In the genomic region with DNA sequence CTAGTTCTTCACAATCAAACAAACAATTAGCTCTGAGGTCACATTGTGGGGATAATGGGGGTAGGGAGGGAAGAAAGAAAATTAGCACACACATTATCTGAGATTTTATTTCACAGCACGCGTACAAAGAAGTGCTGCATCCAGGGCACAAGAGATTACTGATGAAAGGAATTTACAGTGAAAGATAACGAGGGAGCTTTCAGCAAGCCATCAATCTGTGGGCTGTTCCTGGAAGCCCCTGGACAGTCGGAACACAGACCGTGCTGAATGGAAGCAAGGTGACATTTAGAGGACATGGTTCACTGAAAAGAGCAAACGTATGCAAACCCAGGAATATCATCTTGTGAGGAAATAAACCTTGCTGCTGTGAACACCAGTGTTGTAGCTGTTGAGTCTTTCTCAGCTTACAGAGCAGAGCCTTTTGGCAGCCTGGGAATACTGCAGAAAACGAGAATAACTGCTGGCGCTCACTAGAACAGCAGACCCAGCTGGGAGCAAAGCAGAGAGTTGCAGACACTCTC, we compare ENCODE assay signal across 11 cellular contexts.
DNase-seq lines count a peak whose midpoint lies in the region; ATAC-seq, FAIRE-seq and TF ChIP-seq lines count a peak whose summit lies in the region.
"Had no signal": no experiment of that assay in that cellular context is flagged by ENCODE, and none has a peak within 500 bp of the region (broad histone marks: within the 10 kb centered on the region; RNA-seq: fewer than 3 reads in every experiment).

No MANE protein-coding gene starts in this region.

- no peaks in the 10 kb centered on the region for H3F3A ChIP-seq in Loucy (ENCODE audit: low read depth)

- H3K4me2 ChIP-seq in A549 (peak overlapping the region; percentile 40; the same call in 2 of the 3 replicates), Loucy (ENCODE audit: low read depth, low read length, poor library complexity, severe bottlenecking) (no peak overlapping the region)

- WGBS in A549 (ENCODE audit: missing lambda C conversion rate) = 89% methylated on average over 8 of the region's 8 CpGs

- H3K79me2 ChIP-seq in Loucy (ENCODE audit: insufficient read depth, low read length) = no peaks in the 10 kb centered on the region

- TF ChIP-seq CTCF in A549 (IDR thresholded peaks at IDR 0.05) = no peak
- no peak for TF ChIP-seq CTCF in Loucy (conservative IDR thresholded peaks at IDR 0.05; ENCODE audit: low read length)
- TF ChIP-seq CTCF in VCaP (conservative IDR thresholded peaks at IDR 0.05) = no peak
- TF ChIP-seq CTCF in coronary artery (IDR thresholded peaks at IDR 0.05) = no peak

- no peak for ATAC-seq in A549
- ATAC-seq in esophagus mucosa = no peak

- no peaks in the 10 kb centered on the region for H4K20me1 ChIP-seq in Loucy (ENCODE audit: insufficient read depth, low read length, poor library complexity, severe bottlenecking)

- H3K27ac ChIP-seq in A549 (peak overlapping the region; percentile 65 to 81), VCaP (peak overlapping the region; percentile 66), coronary artery (no peak overlapping the region)

- no peaks in the 10 kb centered on the region for H3K36me3 ChIP-seq in Loucy (ENCODE audit: insufficient read depth, low read length)

- TF ChIP-seq EP300 in A549 (IDR thresholded peaks at IDR 0.05) = no peak

- no peaks in the 10 kb centered on the region for H3K27me3 ChIP-seq in Loucy (ENCODE audit: insufficient read depth, low read length, poor library complexity, severe bottlenecking)

- FAIRE-seq in A549 (lab: Jason Lieb, UNC) = no peak
- FAIRE-seq: GM19239, kidney had no signal

- no peak for TF ChIP-seq POLR2A in A549 (IDR thresholded peaks at IDR 0.05; ENCODE audit: low read length)

- H2AFZ ChIP-seq in Loucy (ENCODE audit: low read length) = peak overlapping the region; percentile 58; the same call in 1 of the 2 replicates

- H3K9me2 ChIP-seq in Loucy (replicated peaks; ENCODE audit: low read depth, low read length) = no peaks in the 10 kb centered on the region

- no peak overlapping the region for H3K4me3 ChIP-seq in A549
- no peak overlapping the region for H3K4me3 ChIP-seq in Loucy (ENCODE audit: low read length, poor library complexity, severe bottlenecking)
- H3K4me3 ChIP-seq in coronary artery = no peak overlapping the region

- TF ChIP-seq RAD21 in A549 (conservative IDR thresholded peaks at IDR 0.05 in 1 of 2, IDR thresholded peaks at IDR 0.05 in 1 of 2) = no peak

- CTCF ChIA-PET in A549 (lab: Yijun Ruan, JAX) = no interaction called here

- POLR2A ChIA-PET in A549 (lab: Yijun Ruan, JAX) = no interaction called here

- no peak overlapping the region for H3K9ac ChIP-seq in Loucy (ENCODE audit: low read depth, low read length, poor library complexity, severe bottlenecking)

- DNase-seq in A549 (ENCODE audit: low read depth in 1 of 2, low spot score in 1 of 2) (no peak), islet precursor cell (peak; percentile 71), hippocampal formation (lab: John Stamatoyannopoulos, UW) (no peak), coronary artery (ENCODE audit: low spot score) (no peak), SIG-M5 treated with dmso at 0.1 percent for 504 hours (lab: John Stamatoyannopoulos, UW; ENCODE audit: unreplicated experiment) (no peak)
- DNase-seq: activated CD4-positive, alpha-beta T cell treated with anti-CD3 and anti-CD28 coated beads for 48 hours; kidney had no signal

- H3K9me3 ChIP-seq in A549 = no peaks in the 10 kb centered on the region
- peaks cover 5% of the 10 kb centered on the region; the same call in 1 of the 2 replicates for H3K9me3 ChIP-seq in Loucy (ENCODE audit: insufficient read depth, low read depth, low read length)

- H3K4me1 ChIP-seq in A549 (peaks cover 16% of the 10 kb centered on the region), Loucy (ENCODE audit: insufficient read depth, low read length, poor library complexity, severe bottlenecking) (peaks cover 15% of the 10 kb centered on the region)

TF ChIP-seq in A549, 52 proteins besides CTCF, POLR2A, EP300 and RAD21:
- TF ChIP-seq HDAC2 (IDR thresholded peaks at IDR 0.05) (no peak), ZNF302 (CRISPR knock-in tag; IDR thresholded peaks at IDR 0.05) (no peak), EHMT2 (IDR thresholded peaks at IDR 0.05; ENCODE audit: low read depth) (no peak), MAZ (IDR thresholded peaks at IDR 0.05; ENCODE audit: borderline replicate concordance, low read depth, low read length) (no peak), SMC3 (IDR thresholded peaks at IDR 0.05) (no peak), BHLHE40 (IDR thresholded peaks at IDR 0.05; ENCODE audit: low read depth, low read length) (no peak), JUNB (IDR thresholded peaks at IDR 0.05) (no peak), TFCP2L1 (CRISPR knock-in tag; IDR thresholded peaks at IDR 0.05) (no peak), RFX5 (IDR thresholded peaks at IDR 0.05) (no peak), ZSCAN20 (CRISPR knock-in tag; IDR thresholded peaks at IDR 0.05) (no peak), JUN (IDR thresholded peaks at IDR 0.05) (no peak)
- TF ChIP-seq, protein P1, sequence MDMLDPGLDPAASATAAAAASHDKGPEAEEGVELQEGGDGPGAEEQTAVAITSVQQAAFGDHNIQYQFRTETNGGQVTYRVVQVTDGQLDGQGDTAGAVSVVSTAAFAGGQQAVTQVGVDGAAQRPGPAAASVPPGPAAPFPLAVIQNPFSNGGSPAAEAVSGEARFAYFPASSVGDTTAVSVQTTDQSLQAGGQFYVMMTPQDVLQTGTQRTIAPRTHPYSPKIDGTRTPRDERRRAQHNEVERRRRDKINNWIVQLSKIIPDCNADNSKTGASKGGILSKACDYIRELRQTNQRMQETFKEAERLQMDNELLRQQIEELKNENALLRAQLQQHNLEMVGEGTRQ (IDR thresholded peaks at IDR 0.05) = no peak
- TF ChIP-seq, protein P2, sequence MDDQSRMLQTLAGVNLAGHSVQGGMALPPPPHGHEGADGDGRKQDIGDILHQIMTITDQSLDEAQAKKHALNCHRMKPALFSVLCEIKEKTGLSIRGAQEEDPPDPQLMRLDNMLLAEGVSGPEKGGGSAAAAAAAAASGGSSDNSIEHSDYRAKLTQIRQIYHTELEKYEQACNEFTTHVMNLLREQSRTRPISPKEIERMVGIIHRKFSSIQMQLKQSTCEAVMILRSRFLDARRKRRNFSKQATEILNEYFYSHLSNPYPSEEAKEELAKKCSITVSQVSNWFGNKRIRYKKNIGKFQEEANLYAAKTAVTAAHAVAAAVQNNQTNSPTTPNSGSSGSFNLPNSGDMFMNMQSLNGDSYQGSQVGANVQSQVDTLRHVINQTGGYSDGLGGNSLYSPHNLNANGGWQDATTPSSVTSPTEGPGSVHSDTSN (IDR thresholded peaks at IDR 0.05) = no peak

Comparison
In these comparisons a context has a peak if more than half of its experiments do, and no peak if none do; other contexts are left out.
1. H3K27ac ChIP-seq: peak in A549 (2 of 2) and VCaP (single experiment); none in coronary artery (0 of 2).